Comparison of ENCODE assay signal across 29 cellular contexts in genomic region chr10:94008526-94008925, GRCh38. TPM values are rescaled to one million over a fixed set of nuclear protein-coding genes. Genes with fewer than 3 reads are reported as not detected.
"Had no signal": no experiment of that assay in that cellular context is flagged by ENCODE, and none has a peak within 500 bp of the region (broad histone marks: within the 10 kb centered on the region; RNA-seq: fewer than 3 reads in every experiment).

No MANE protein-coding gene starts in this region.

- H3K4me3 ChIP-seq: neural progenitor cell, ovary, prostate gland, right atrium auricular region, right lobe of liver, sigmoid colon, stomach, thoracic aorta, thyroid gland, tibial nerve, upper lobe of right lung, uterus had no signal

- H3K4me3 Mint-ChIP-seq: naive thymus-derived CD4-positive, alpha-beta T cell; natural killer cell; nephron; neural progenitor cell; stimulated activated effector memory CD8-positive, alpha-beta T cell treated with anti-CD3 and anti-CD28 coated beads, Interleukin-12 subunit alpha, Interleukin-12 subunit beta, amount 100 ng/mL, for 72 hours; stimulated activated naive B cell treated with anti-CD40 and anti-IgM and Interleukin-4, amounts not matched to agents 10 μg/mL and 1 μg/mL and 100 μg/mL, for 72 hours; stimulated activated naive CD8-positive, alpha-beta T cell treated with anti-CD3 and anti-CD28 coated beads, Interleukin-15, Interleukin-2, amounts not matched to agents 100 ng/mL and 50 ng/mL, for 24 hours; type B pancreatic cell had no signal

- H3K27ac Mint-ChIP-seq: naive thymus-derived CD4-positive, alpha-beta T cell; natural killer cell; nephron; neural progenitor cell; stimulated activated effector memory CD8-positive, alpha-beta T cell treated with anti-CD3 and anti-CD28 coated beads, Interleukin-12 subunit alpha, Interleukin-12 subunit beta, amount 100 ng/mL, for 72 hours; stimulated activated naive B cell treated with anti-CD40 and anti-IgM and Interleukin-4, amounts not matched to agents 10 μg/mL and 1 μg/mL and 100 μg/mL, for 72 hours; stimulated activated naive CD8-positive, alpha-beta T cell treated with anti-CD3 and anti-CD28 coated beads, Interleukin-15, Interleukin-2, amounts not matched to agents 100 ng/mL and 50 ng/mL, for 24 hours; type B pancreatic cell had no signal

- H3K79me2 ChIP-seq: parathyroid adenoma had no signal

- DNase-seq: naive thymus-derived CD4-positive, alpha-beta T cell; natural killer cell; occipital lobe; ovary; posterior cingulate gyrus; retina; right lobe of liver; sigmoid colon; small intestine; stimulated activated CD4-positive, alpha-beta T cell treated with anti-CD3 and anti-CD28 coated beads, Interleukin-15, amount 100 ng/mL, for 24 hours; stimulated activated CD4-positive, alpha-beta T cell treated with anti-CD3 and anti-CD28 coated beads, Interleukin-2, amount 100 ng/mL, for 24 hours; stimulated activated CD4-positive, alpha-beta T cell treated with anti-CD3 and anti-CD28 coated beads, Interleukin-2, amount 100 ng/mL, for 48 hours; stimulated activated CD4-positive, alpha-beta T cell treated with anti-CD3 and anti-CD28 coated beads, Interleukin-4, amount 100 ng/mL, for 24 hours; stimulated activated naive B cell treated with anti-CD40 and anti-IgM and Interleukin-4, amounts not matched to agents 10 μg/mL and 1 μg/mL and 100 μg/mL, for 72 hours; stimulated activated naive CD4-positive, alpha-beta T cell treated with Interleukin-2 at 50 U/mL for 16 hours; stomach; thyroid gland; upper lobe of right lung; uterus had no signal

- H3K27me3 ChIP-seq: neural progenitor cell, ovary, right atrium auricular region, right lobe of liver, sigmoid colon, stomach, thyroid gland, tibial nerve, upper lobe of right lung, uterus had no signal

- H2AFZ ChIP-seq: neural progenitor cell, parathyroid adenoma had no signal

- H3K9me3 ChIP-seq: ovary, prostate gland, right atrium auricular region, right lobe of liver, sigmoid colon, stomach, thoracic aorta, thyroid gland, tibial nerve, upper lobe of right lung, uterus had no signal

- H3K36me3 ChIP-seq: neural progenitor cell, ovary, prostate gland, right atrium auricular region, right lobe of liver, sigmoid colon, stomach, thoracic aorta, thyroid gland, tibial nerve, upper lobe of right lung, uterus had no signal

- H3K27ac ChIP-seq: neural progenitor cell, ovary, parathyroid adenoma, prostate gland, right lobe of liver, sigmoid colon, thoracic aorta, thyroid gland, tibial nerve, upper lobe of right lung, uterus had no signal

- H3K4me1 ChIP-seq: neural progenitor cell, parathyroid adenoma, right lobe of liver, uterus had no signal

- H3K9me3 Mint-ChIP-seq: natural killer cell; stimulated activated naive CD8-positive, alpha-beta T cell treated with anti-CD3 and anti-CD28 coated beads, Interleukin-15, Interleukin-2, amounts not matched to agents 100 ng/mL and 50 ng/mL, for 24 hours had no signal

- H3K4me2 ChIP-seq: neural progenitor cell had no signal

- H3K4me1 Mint-ChIP-seq: naive thymus-derived CD4-positive, alpha-beta T cell; natural killer cell; neural progenitor cell; stimulated activated effector memory CD8-positive, alpha-beta T cell treated with anti-CD3 and anti-CD28 coated beads, Interleukin-12 subunit alpha, Interleukin-12 subunit beta, amount 100 ng/mL, for 72 hours; stimulated activated naive B cell treated with anti-CD40 and anti-IgM and Interleukin-4, amounts not matched to agents 10 μg/mL and 1 μg/mL and 100 μg/mL, for 72 hours had no signal

- H3K36me3 Mint-ChIP-seq: naive thymus-derived CD4-positive, alpha-beta T cell; natural killer cell; neural progenitor cell; stimulated activated effector memory CD8-positive, alpha-beta T cell treated with anti-CD3 and anti-CD28 coated beads, Interleukin-12 subunit alpha, Interleukin-12 subunit beta, amount 100 ng/mL, for 72 hours; stimulated activated naive B cell treated with anti-CD40 and anti-IgM and Interleukin-4, amounts not matched to agents 10 μg/mL and 1 μg/mL and 100 μg/mL, for 72 hours; type B pancreatic cell had no signal

- H3K9ac ChIP-seq: neural progenitor cell, parathyroid adenoma had no signal

RNA-seq across cellular contexts. Expression of gene PLCE1, which starts 14.8 kb away (rescaled TPM):
- total RNA-seq: natural killer cell had no signal
